21 cellular contexts compared by ENCODE assay signal in the genomic region with DNA sequence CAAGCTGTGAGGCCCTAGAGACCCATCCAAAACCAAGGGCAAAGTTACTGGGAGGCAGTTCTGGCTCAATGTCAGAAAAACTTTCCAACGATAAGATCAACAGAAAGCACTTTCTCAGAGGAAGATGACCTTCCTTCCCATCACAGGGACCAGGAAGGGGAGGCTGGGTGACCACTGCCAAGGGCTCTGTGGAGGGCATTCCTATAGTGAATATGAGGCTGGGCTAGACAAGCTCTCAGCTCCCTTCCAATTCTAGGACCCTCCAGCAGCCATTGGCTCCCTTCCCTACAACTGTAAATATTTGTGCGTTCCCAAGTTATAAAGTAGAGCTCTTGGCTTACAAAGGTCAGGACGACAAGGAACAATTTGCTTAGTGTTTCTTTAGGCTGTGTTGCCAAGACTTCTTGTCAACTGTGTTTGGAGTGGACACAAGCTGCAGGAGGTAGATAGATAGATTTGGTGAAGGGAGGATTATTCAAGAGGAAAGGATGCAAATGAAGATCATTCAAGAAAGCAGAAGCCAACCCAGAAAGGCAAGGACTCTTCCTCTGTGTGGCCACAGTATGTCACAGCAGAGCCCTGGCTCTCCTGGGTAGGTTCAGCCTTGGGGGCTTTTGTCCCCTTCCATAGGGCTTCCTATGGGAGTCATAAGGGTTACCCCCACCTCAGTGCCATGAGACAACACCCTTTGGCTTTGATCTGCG.
DNase-seq lines count a peak whose midpoint lies in the region; ATAC-seq, FAIRE-seq and TF ChIP-seq lines count a peak whose summit lies in the region.
"Had no signal": no experiment of that assay in that cellular context is flagged by ENCODE, and none has a peak within 500 bp of the region (broad histone marks: within the 10 kb centered on the region; RNA-seq: fewer than 3 reads in every experiment).

No MANE protein-coding gene starts in this region.

- no peak overlapping the region for H2AFZ ChIP-seq in GM12878 (ENCODE audit: control insufficient read depth, low read depth, low read length)
- H2AFZ ChIP-seq: PC-9 had no signal

- RAD21 ChIA-PET in GM12878 (lab: Charles Lee; ENCODE audit: unreplicated experiment) = interaction anchor here (1.2 kb wide), 1 partner anchor 144 kb away, joined by 3 read pairs; no protein-coding TSS in a partner anchor

- peaks cover 44% of the 10 kb centered on the region for H3K4me1 ChIP-seq in GM12878 (ENCODE audit: control insufficient read depth, insufficient read depth, low read length)
- H3K4me1 ChIP-seq in urinary bladder (ENCODE audit: insufficient read depth) = no peaks in the 10 kb centered on the region
- H3K4me1 ChIP-seq: HAP-1 had no signal

- H3K27ac ChIP-seq in GM12878 (ENCODE audit: control insufficient read depth, insufficient read depth) = no peak overlapping the region
- peak overlapping the region; percentile 41 for H3K27ac ChIP-seq in urinary bladder (ENCODE audit: low read depth)
- H3K27ac ChIP-seq: PC-9, WERI-Rb-1 had no signal

- intact Hi-C loops in GM12878 (cut with micrococcal nuclease; ENCODE audit: unreplicated experiment) = no loop called here

- ATAC-seq in GM12878 = no peak
- peak; percentile 14 to 20 for ATAC-seq in naive B cell (ENCODE audit: low read depth in 2 of 2)
- ATAC-seq in HG03565 (IDR thresholded peaks at IDR 0.05; ENCODE audit: unreplicated experiment) = no peak
- ATAC-seq in HG02852 (IDR thresholded peaks at IDR 0.05; ENCODE audit: unreplicated experiment) = no peak
- ATAC-seq: sciatic nerve, SK-N-SH treated with all-trans-retinoic acid at 6 μM for 48 hours had no signal

- WGBS in GM12878 (ENCODE audit: insufficient coverage, insufficient replicate concordance, low lambda C conversion rate, missing lambda C conversion rate) = 15% methylated on average over 4 of the region's 4 CpGs
- WGBS in urinary bladder = 28% methylated on average over 4 of the region's 4 CpGs

- no peak for TF ChIP-seq CTCF in GM12878 (IDR thresholded peaks at IDR 0.05 in 2 of 3, conservative IDR thresholded peaks at IDR 0.05 in 1 of 3; ENCODE audit: control insufficient read depth in 2 of 3, extremely low read depth in 1 of 3, insufficient read depth in 1 of 3, low read depth in 3 of 3, low read length in 3 of 3)

- CTCF ChIA-PET in GM12878 (lab: Yijun Ruan, JAX) = no interaction called here

- POLR2A ChIA-PET in GM12878 (lab: Charles Lee) = no interaction called here

- no peaks in the 10 kb centered on the region for H3K36me3 Mint-ChIP-seq in naive B cell

- peaks cover 0 to 4% (median 0%) of the 10 kb centered on the region in 3 donors for H3K27me3 Mint-ChIP-seq in naive B cell

- peaks cover 59 to 85% (median 74%) of the 10 kb centered on the region in 3 donors for H3K4me1 Mint-ChIP-seq in naive B cell
- H3K4me1 Mint-ChIP-seq: activated CD4-positive, alpha-beta memory T cell treated with anti-CD3 and anti-CD28 coated beads, Interleukin-2, amount 10 ng/mL, durations not matched to agents 7 days and 5 days had no signal

- H4K20me1 ChIP-seq in GM12878 (ENCODE audit: control insufficient read depth, insufficient read depth) = no peaks in the 10 kb centered on the region

- H3K9ac ChIP-seq in GM12878 (ENCODE audit: control insufficient read depth, insufficient read depth, low read length) = no peak overlapping the region

- DNase-seq in NAMALWA (ENCODE audit: low spot score) (peak; percentile 19), GM12878 (ENCODE audit: low read depth, low spot score) (no peak), naive B cell (peak; percentile 55), NCI-H2081 (lab: John Stamatoyannopoulos, UW) (no peak)
- DNase-seq: activated CD4-positive, alpha-beta memory T cell treated with anti-CD3 and anti-CD28 coated beads, Interleukin-2, amount 10 ng/mL, durations not matched to agents 7 days and 5 days; C1 segment of cervical spinal cord; DMS 273 treated with DMSO at 0.1 percent for 48 hours; esophagus squamous epithelium; heart left ventricle; KG1; NCI-H1105 treated with DMSO at 0.1 percent for 48 hours; occipital lobe; PC-9; stimulated activated CD4-positive, alpha-beta T cell treated with anti-CD3 and anti-CD28 coated beads, Interleukin-2, amount 100 ng/mL, for 48 hours; WERI-Rb-1 had no signal

- SMC1A ChIA-PET in GM12878 (lab: Charles Lee; ENCODE audit: uncharacterized antibody, unreplicated experiment) = interaction anchor here (0.9 to 1.5 kb wide), 4 partner anchors 13 to 83 kb away, joined by 3 to 6 read pairs (median 4); no protein-coding TSS in a partner anchor

- H3K4me3 ChIP-seq in GM12878 = peak overlapping the region; percentile 23; the same call in 1 of the 2 replicates
- no peak overlapping the region for H3K4me3 ChIP-seq in urinary bladder (ENCODE audit: low read depth, low read length)
- H3K4me3 ChIP-seq: esophagus squamous epithelium, HAP-1, heart left ventricle, PC-9 had no signal

- H3K79me2 ChIP-seq in GM12878 (ENCODE audit: control insufficient read depth, insufficient read depth, low read length) = no peaks in the 10 kb centered on the region

- H3K4me3 Mint-ChIP-seq in naive B cell = peak overlapping the region; percentile 6 to 91 (median 80)
- H3K4me3 Mint-ChIP-seq: activated CD4-positive, alpha-beta memory T cell treated with anti-CD3 and anti-CD28 coated beads, Interleukin-2, amount 10 ng/mL, durations not matched to agents 7 days and 5 days had no signal

- no peaks in the 10 kb centered on the region for H3K27me3 ChIP-seq in GM12878 (replicated peaks in 1 of 2; ENCODE audit: control insufficient read depth in 2 of 2, insufficient read depth in 2 of 2, low read length in 1 of 2)

- no TSS peak for BruUV-seq in GM12878 (replicated peaks; lab: Mats Ljungman, UMichigan)

- H3K27ac Mint-ChIP-seq in naive B cell = peak overlapping the region; percentile 7 to 100 (median 98)
- H3K27ac Mint-ChIP-seq: activated CD4-positive, alpha-beta memory T cell treated with anti-CD3 and anti-CD28 coated beads, Interleukin-2, amount 10 ng/mL, durations not matched to agents 7 days and 5 days had no signal

- H3K36me3 ChIP-seq in GM12878 (ENCODE audit: control insufficient read depth in 2 of 2, insufficient read depth in 2 of 2, low read length in 1 of 2) (no peaks in the 10 kb centered on the region), urinary bladder (ENCODE audit: insufficient read depth) (no peaks in the 10 kb centered on the region)
- H3K36me3 ChIP-seq: esophagus squamous epithelium, HAP-1, heart left ventricle, WERI-Rb-1 had no signal

- peak; percentile 38 for FAIRE-seq in GM12878 (lab: Jason Lieb, UNC)

- H3K4me2 ChIP-seq in GM12878 (ENCODE audit: control insufficient read depth, insufficient read depth) = peak overlapping the region; percentile 36
- H3K4me2 ChIP-seq: PC-9 had no signal

- peaks cover 0 to 1% (median 0%) of the 10 kb centered on the region in 7 donors for H3K9me3 Mint-ChIP-seq in naive B cell
- H3K9me3 Mint-ChIP-seq: activated CD4-positive, alpha-beta memory T cell treated with anti-CD3 and anti-CD28 coated beads, Interleukin-2, amount 10 ng/mL, durations not matched to agents 7 days and 5 days had no signal

- TF ChIP-seq RAD21 in GM12878 (IDR thresholded peaks at IDR 0.05; ENCODE audit: insufficient read depth, low read depth, low read length) = no peak

- no peak for TF ChIP-seq POLR2A in GM12878 (IDR thresholded peaks at IDR 0.05; ENCODE audit: low read depth, low read length)

- in situ Hi-C loops in GM12878 (cut with MboI) = no loop called here

- TF ChIP-seq EP300 in GM12878 (IDR thresholded peaks at IDR 0.05; ENCODE audit: borderline replicate concordance in 1 of 2, control insufficient read depth in 1 of 2, low read depth in 2 of 2, low read length in 2 of 2) = no peak

- H3K9me3 ChIP-seq in GM12878 (replicated peaks; ENCODE audit: control insufficient read depth, insufficient read depth, low read length) = no peaks in the 10 kb centered on the region
- H3K9me3 ChIP-seq: esophagus squamous epithelium, HAP-1, heart left ventricle had no signal

TF ChIP-seq in GM12878, 131 proteins besides CTCF, POLR2A, EP300 and RAD21 (continues in another document):
- TF ChIP-seq, protein P1, sequence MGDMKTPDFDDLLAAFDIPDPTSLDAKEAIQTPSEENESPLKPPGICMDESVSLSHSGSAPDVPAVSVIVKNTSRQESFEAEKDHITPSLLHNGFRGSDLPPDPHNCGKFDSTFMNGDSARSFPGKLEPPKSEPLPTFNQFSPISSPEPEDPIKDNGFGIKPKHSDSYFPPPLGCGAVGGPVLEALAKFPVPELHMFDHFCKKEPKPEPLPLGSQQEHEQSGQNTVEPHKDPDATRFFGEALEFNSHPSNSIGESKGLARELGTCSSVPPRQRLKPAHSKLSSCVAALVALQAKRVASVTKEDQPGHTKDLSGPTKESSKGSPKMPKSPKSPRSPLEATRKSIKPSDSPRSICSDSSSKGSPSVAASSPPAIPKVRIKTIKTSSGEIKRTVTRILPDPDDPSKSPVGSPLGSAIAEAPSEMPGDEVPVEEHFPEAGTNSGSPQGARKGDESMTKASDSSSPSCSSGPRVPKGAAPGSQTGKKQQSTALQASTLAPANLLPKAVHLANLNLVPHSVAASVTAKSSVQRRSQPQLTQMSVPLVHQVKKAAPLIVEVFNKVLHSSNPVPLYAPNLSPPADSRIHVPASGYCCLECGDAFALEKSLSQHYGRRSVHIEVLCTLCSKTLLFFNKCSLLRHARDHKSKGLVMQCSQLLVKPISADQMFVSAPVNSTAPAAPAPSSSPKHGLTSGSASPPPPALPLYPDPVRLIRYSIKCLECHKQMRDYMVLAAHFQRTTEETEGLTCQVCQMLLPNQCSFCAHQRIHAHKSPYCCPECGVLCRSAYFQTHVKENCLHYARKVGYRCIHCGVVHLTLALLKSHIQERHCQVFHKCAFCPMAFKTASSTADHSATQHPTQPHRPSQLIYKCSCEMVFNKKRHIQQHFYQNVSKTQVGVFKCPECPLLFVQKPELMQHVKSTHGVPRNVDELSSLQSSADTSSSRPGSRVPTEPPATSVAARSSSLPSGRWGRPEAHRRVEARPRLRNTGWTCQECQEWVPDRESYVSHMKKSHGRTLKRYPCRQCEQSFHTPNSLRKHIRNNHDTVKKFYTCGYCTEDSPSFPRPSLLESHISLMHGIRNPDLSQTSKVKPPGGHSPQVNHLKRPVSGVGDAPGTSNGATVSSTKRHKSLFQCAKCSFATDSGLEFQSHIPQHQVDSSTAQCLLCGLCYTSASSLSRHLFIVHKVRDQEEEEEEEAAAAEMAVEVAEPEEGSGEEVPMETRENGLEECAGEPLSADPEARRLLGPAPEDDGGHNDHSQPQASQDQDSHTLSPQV (IDR thresholded peaks at IDR 0.05) = no peak
- TF ChIP-seq ZNF217 (IDR thresholded peaks at IDR 0.05) (no peak), NFIC (IDR thresholded peaks at IDR 0.05; ENCODE audit: low read depth, low read length) (no peak), ESRRA (IDR thresholded peaks at IDR 0.05; ENCODE audit: low read length) (no peak)

Comparison
In these comparisons a context has a peak if more than half of its experiments do, and no peak if none do; other contexts are left out.
1. DNase-seq: peak in NAMALWA (single experiment) and naive B cell (single experiment); none in GM12878 (single experiment) and NCI-H2081 (0 of 2).
2. ATAC-seq: peak in naive B cell (2 of 2); none in GM12878 (single experiment), HG03565 (single experiment) and HG02852 (single experiment).